In genomic region chr22:39534092-39534506, GRCh38 we compare ENCODE assay signal across 2 cellular contexts.
TF ChIP-seq lines count a peak whose summit lies in the region.

No MANE protein-coding gene starts in this region.

TF ChIP-seq in endothelial cell of umbilical vein, 7 proteins besides CTCF, POLR2A, EP300 and RAD21:
- TF ChIP-seq FOS (IDR thresholded peaks at IDR 0.05; ENCODE audit: borderline replicate concordance, insufficient read depth, low read length) (no peak), GATA2 (IDR thresholded peaks at IDR 0.05; ENCODE audit: insufficient read depth, insufficient read length, low read depth, low read length) (no peak), MAX (IDR thresholded peaks at IDR 0.05; ENCODE audit: insufficient read depth, insufficient read length) (no peak), POLR2AphosphoS5 (IDR thresholded peaks at IDR 0.05; ENCODE audit: insufficient read depth, low read depth, low read length) (no peak), EZH2 (IDR thresholded peaks at IDR 0.05; ENCODE audit: borderline replicate concordance, low read depth, low read length, severe bottlenecking) (no peak), JUN (IDR thresholded peaks at IDR 0.05; ENCODE audit: borderline replicate concordance, insufficient read depth, insufficient read length, low read depth) (no peak), MYC (IDR thresholded peaks at IDR 0.05; ENCODE audit: low read depth, low read length) (no peak)

TF ChIP-seq in GM12891, 5 proteins besides CTCF, POLR2A, EP300 and RAD21:
- TF ChIP-seq PAX5 (IDR thresholded peaks at IDR 0.05; ENCODE audit: insufficient read depth, low read length, severe bottlenecking) (no peak), SPI1 (IDR thresholded peaks at IDR 0.05; ENCODE audit: low read depth, low read length) (no peak), TAF1 (IDR thresholded peaks at IDR 0.05; ENCODE audit: low read depth, low read length) (no peak), POU2F2 (IDR thresholded peaks at IDR 0.05; ENCODE audit: low read depth, low read length) (no peak), POLR2AphosphoS5 (IDR thresholded peaks at IDR 0.05; ENCODE audit: low read depth, low read length) (no peak)
